ENCODE assay signal across 1 cellular context in genomic region chr15:78149068-78149804, GRCh38.
A peak's percentile ranks its signal among the peaks of the same experiment; 100 is the strongest.
TF ChIP-seq lines count a peak whose summit lies in the region.

Gene IDH3A, plus strand, starts transcription at chr15:78149362. Its CDS starts 42 bp downstream, at chr15:78149404.

TF ChIP-seq in WTC11, 78 proteins besides CTCF, POLR2A, EP300 and RAD21 (continued from another document):
- TF ChIP-seq NR2C2 (CRISPR knock-in tag; IDR thresholded peaks at IDR 0.05) (no peak), ZNF416 (CRISPR knock-in tag; IDR thresholded peaks at IDR 0.05) (no peak), FOXP1 (CRISPR knock-in tag; IDR thresholded peaks at IDR 0.05; ENCODE audit: borderline replicate concordance) (0 out of 2 replicates have a peak, but pooled peaks have one; percentile 45), ESRRA (CRISPR knock-in tag; IDR thresholded peaks at IDR 0.05; ENCODE audit: borderline replicate concordance) (peak; percentile 94), ZNF512 (CRISPR knock-in tag; IDR thresholded peaks at IDR 0.05; ENCODE audit: borderline replicate concordance) (no peak), ZSCAN18 (CRISPR knock-in tag; IDR thresholded peaks at IDR 0.05) (no peak), ETV6 (CRISPR knock-in tag; IDR thresholded peaks at IDR 0.05) (peak; percentile 63; the same call in 1 of the 2 replicates), ZNF532 (CRISPR knock-in tag; IDR thresholded peaks at IDR 0.05; ENCODE audit: borderline replicate concordance) (no peak), TP53 (CRISPR knock-in tag; IDR thresholded peaks at IDR 0.05) (peak; percentile 62; the same call in 1 of the 2 replicates), SP1 (CRISPR knock-in tag; conservative IDR thresholded peaks at IDR 0.05) (peak; percentile 85), GABPB1 (CRISPR knock-in tag; IDR thresholded peaks at IDR 0.05) (no peak), CREM (CRISPR knock-in tag; IDR thresholded peaks at IDR 0.05) (no peak), IRF2 (CRISPR knock-in tag; IDR thresholded peaks at IDR 0.05; ENCODE audit: borderline replicate concordance, low read depth) (no peak), KAT7 (CRISPR knock-in tag; IDR thresholded peaks at IDR 0.05; ENCODE audit: borderline replicate concordance) (peak; percentile 85; the same call in 1 of the 2 replicates), PRDM15 (CRISPR knock-in tag; IDR thresholded peaks at IDR 0.05) (0 out of 2 replicates have a peak, but pooled peaks have one; percentile 20), FOXP4 (CRISPR knock-in tag; IDR thresholded peaks at IDR 0.05) (peak; percentile 60; the same call in 1 of the 2 replicates), E2F5 (CRISPR knock-in tag; IDR thresholded peaks at IDR 0.05) (peak; percentile 71; the same call in 1 of the 2 replicates), ZNF396 (CRISPR knock-in tag; IDR thresholded peaks at IDR 0.05; ENCODE audit: borderline replicate concordance) (no peak), RELA (CRISPR knock-in tag; IDR thresholded peaks at IDR 0.05; ENCODE audit: borderline replicate concordance) (peak; percentile 85; the same call in 1 of the 2 replicates), ERG (CRISPR knock-in tag; IDR thresholded peaks at IDR 0.05) (no peak), OVOL2 (CRISPR knock-in tag; IDR thresholded peaks at IDR 0.05; ENCODE audit: borderline replicate concordance) (no peak), CBFB (CRISPR knock-in tag; IDR thresholded peaks at IDR 0.05; ENCODE audit: low read depth) (no peak), STAT6 (CRISPR knock-in tag; conservative IDR thresholded peaks at IDR 0.05; ENCODE audit: low read depth) (no peak), NFYB (CRISPR knock-in tag; conservative IDR thresholded peaks at IDR 0.05; ENCODE audit: low read depth) (no peak; the same call in 1 of the 2 replicates), FOXK1 (CRISPR knock-in tag; IDR thresholded peaks at IDR 0.05) (peak; percentile 46; the same call in 1 of the 2 replicates), NFATC4 (CRISPR knock-in tag; IDR thresholded peaks at IDR 0.05) (no peak; the same call in 1 of the 2 replicates), SOX15 (CRISPR knock-in tag; IDR thresholded peaks at IDR 0.05) (no peak), JUN (CRISPR knock-in tag; IDR thresholded peaks at IDR 0.05) (no peak), JAZF1 (CRISPR knock-in tag; IDR thresholded peaks at IDR 0.05) (no peak), CDX4 (CRISPR knock-in tag; IDR thresholded peaks at IDR 0.05; ENCODE audit: borderline replicate concordance) (no peak)
